In genomic region chr2:25119263-25119662, GRCh38 we compare ENCODE assay signal across 36 cellular contexts. TPM values are rescaled to one million over a fixed set of nuclear protein-coding genes. Genes with fewer than 3 reads are reported as not detected.
"Had no signal": no experiment of that assay in that cellular context is flagged by ENCODE, and none has a peak within 500 bp of the region (broad histone marks: within the 10 kb centered on the region; RNA-seq: fewer than 3 reads in every experiment).

No MANE protein-coding gene starts in this region.

- H3K27ac ChIP-seq: adrenal gland, body of pancreas, brain microvascular endothelial cell, breast epithelium, VCaP had no signal

- H3K27me3 ChIP-seq: adrenal gland, body of pancreas, brain microvascular endothelial cell, breast epithelium had no signal

- ATAC-seq: activated CD8-positive, alpha-beta T cell treated with anti-CD3 and anti-CD28 coated beads for 36 hours; activated naive CD4-positive, alpha-beta T cell treated with anti-CD3 and anti-CD28 coated beads, Interleukin-2, amount 50 U/mL, for 72 hours; activated T-cell treated with anti-CD3 and anti-CD28 coated beads, Interleukin-2, amount 50 U/mL, for 4 hours; activated T-cell treated with anti-CD3 and anti-CD28 coated beads, Interleukin-2, amount 50 U/mL, for 72 hours; activated T-helper 17 cell treated with anti-CD3 and anti-CD28 coated beads, Interleukin-2, amount 50 U/mL, for 72 hours; body of pancreas had no signal

- H3K36me3 ChIP-seq: adrenal gland, brain microvascular endothelial cell, breast epithelium had no signal

- H3K4me1 Mint-ChIP-seq: activated B cell treated with CpG ODN at 0.5 μM for 24 hours; activated CD4-positive, alpha-beta T cell treated with anti-CD3 and anti-CD28 coated beads, Interleukin-2, amount 10 ng/mL, durations not matched to agents 24 days and 14 days; activated naive CD8-positive, alpha-beta T cell treated with anti-CD3 and anti-CD28 coated beads for 36 hours; activated T-helper 17 cell treated with anti-CD3 and anti-CD28 coated beads, Interleukin-2, amount 50 U/mL, for 72 hours had no signal

- H3K36me3 Mint-ChIP-seq: activated CD4-positive, alpha-beta memory T cell treated with anti-CD3 and anti-CD28 coated beads for 36 hours; activated naive CD4-positive, alpha-beta T cell treated with anti-CD3 and anti-CD28 coated beads, Interleukin-2, amount 50 U/mL, for 72 hours; activated naive CD8-positive, alpha-beta T cell treated with anti-CD3 and anti-CD28 coated beads for 36 hours had no signal

- H3K27me3 Mint-ChIP-seq: activated naive CD8-positive, alpha-beta T cell treated with anti-CD3 and anti-CD28 coated beads for 36 hours had no signal

- H3K9me3 ChIP-seq: adrenal gland, body of pancreas, breast epithelium had no signal

- H3K4me3 ChIP-seq: adrenal gland, body of pancreas, breast epithelium had no signal

- H3K9me3 Mint-ChIP-seq: activated B cell treated with CpG ODN at 0.5 μM for 24 hours; activated CD4-positive, alpha-beta memory T cell treated with anti-CD3 and anti-CD28 coated beads for 36 hours; activated CD4-positive, alpha-beta T cell treated with anti-CD3 and anti-CD28 coated beads, Interleukin-2, amount 10 ng/mL, durations not matched to agents 24 days and 14 days; activated CD8-positive, alpha-beta T cell treated with anti-CD3 and anti-CD28 coated beads for 36 hours; activated naive CD4-positive, alpha-beta T cell treated with anti-CD3 and anti-CD28 coated beads for 36 hours; activated naive CD4-positive, alpha-beta T cell treated with anti-CD3 and anti-CD28 coated beads, Interleukin-2, amount 50 U/mL, for 72 hours; activated naive CD8-positive, alpha-beta T cell treated with anti-CD3 and anti-CD28 coated beads for 36 hours; activated T-cell treated with anti-CD3 and anti-CD28 coated beads, Interleukin-2, amount 50 U/mL, for 4 hours; activated T-cell treated with anti-CD3 and anti-CD28 coated beads, Interleukin-2, amount 50 U/mL, for 72 hours; activated T-helper 1 cell treated with anti-CD3 and anti-CD28 coated beads, Interleukin-12 subunit alpha, Interleukin-12 subunit beta, Interleukin-2, Interleukin-4 antibody, amounts not matched to agents 30 ng/mL and 10 ng/mL and 1 ng/mL, durations not matched to agents 14 hours and 24 hours and 36 hours; activated T-helper 17 cell treated with anti-CD3 and anti-CD28 coated beads, Interleukin-2, amount 50 U/mL, for 72 hours; T-helper 1 cell treated with Interleukin-12 subunit alpha and Interleukin-12 subunit beta and Interleukin-4 antibody, amounts not matched to agents 30 μg/mL and 1 μg/mL, for 36 hours; T-helper 2 cell treated with Interferon-gamma antibody and Interleukin-4, amounts not matched to agents 5 μg/mL and 100 μg/mL, for 36 hours had no signal

- H3K27ac Mint-ChIP-seq: activated B cell treated with CpG ODN at 0.5 μM for 24 hours; activated CD4-positive, alpha-beta memory T cell treated with anti-CD3 and anti-CD28 coated beads for 36 hours; activated CD4-positive, alpha-beta T cell treated with anti-CD3 and anti-CD28 coated beads, Interleukin-2, amount 10 ng/mL, durations not matched to agents 24 days and 14 days; activated CD8-positive, alpha-beta T cell treated with anti-CD3 and anti-CD28 coated beads for 36 hours; activated naive CD4-positive, alpha-beta T cell treated with anti-CD3 and anti-CD28 coated beads for 36 hours; activated naive CD8-positive, alpha-beta T cell treated with anti-CD3 and anti-CD28 coated beads for 36 hours; activated T-cell treated with anti-CD3 and anti-CD28 coated beads, Interleukin-2, amount 50 U/mL, for 72 hours; activated T-helper 1 cell treated with anti-CD3 and anti-CD28 coated beads, Interleukin-12 subunit alpha, Interleukin-12 subunit beta, Interleukin-2, Interleukin-4 antibody, amounts not matched to agents 30 ng/mL and 10 ng/mL and 1 ng/mL, durations not matched to agents 14 hours and 24 hours and 36 hours; activated T-helper 17 cell treated with anti-CD3 and anti-CD28 coated beads, Interleukin-2, amount 50 U/mL, for 72 hours; T-helper 1 cell treated with Interleukin-12 subunit alpha and Interleukin-12 subunit beta and Interleukin-4 antibody, amounts not matched to agents 30 μg/mL and 1 μg/mL, for 36 hours; T-helper 2 cell treated with Interferon-gamma antibody and Interleukin-4, amounts not matched to agents 5 μg/mL and 100 μg/mL, for 36 hours had no signal

- DNase-seq: activated B cell treated with CpG ODN at 0.5 μM for 24 hours; activated CD4-positive, alpha-beta memory T cell treated with anti-CD3 and anti-CD28 coated beads for 36 hours; activated CD4-positive, alpha-beta T cell treated with anti-CD3 and anti-CD28 coated beads for 4 hours; activated CD4-positive, alpha-beta T cell treated with anti-CD3 and anti-CD28 coated beads, Interleukin-2, amount 10 ng/mL, durations not matched to agents 24 days and 14 days; activated CD4-positive, alpha-beta T cell treated with anti-CD3 and anti-CD28 coated beads, Interleukin-2, amount 50 U/mL, for 1 hour; activated CD4-positive, alpha-beta T cell treated with anti-CD3 and anti-CD28 coated beads, Interleukin-2, amount 50 U/mL, for 4 hours; activated CD4-positive, CD25-positive, alpha-beta regulatory T cell treated with anti-CD3 and anti-CD28 coated beads, Interleukin-2, amount 50 U/mL, for 72 hours; activated CD8-positive, alpha-beta memory T cell treated with anti-CD3 and anti-CD28 coated beads, Interleukin-2, amount 50 U/mL, for 4 hours; activated CD8-positive, alpha-beta T cell treated with anti-CD3 and anti-CD28 coated beads for 36 hours; activated effector memory CD4-positive, alpha-beta T cell treated with anti-CD3 and anti-CD28 coated beads, Interleukin-2, amount 50 U/mL, for 16 hours; activated gamma-delta T cell treated with Interleukin-2 at 50 U/mL for 16 hours; activated naive CD4-positive, alpha-beta T cell; activated naive CD4-positive, alpha-beta T cell treated with anti-CD3 and anti-CD28 coated beads for 36 hours; activated naive CD4-positive, alpha-beta T cell treated with anti-CD3 and anti-CD28 coated beads, Interleukin-2, amount 50 U/mL, for 16 hours; activated naive CD8-positive, alpha-beta T cell treated with anti-CD3 and anti-CD28 coated beads for 36 hours; activated T-cell treated with anti-CD3 and anti-CD28 coated beads for 4 hours; activated T-cell treated with anti-CD3 and anti-CD28 coated beads, Interleukin-2, amount 50 U/mL, for 1 hour; activated T-cell treated with anti-CD3 and anti-CD28 coated beads, Interleukin-2, amount 50 U/mL, for 4 hours; activated T-cell treated with anti-CD3 and anti-CD28 coated beads, Interleukin-2, amount 50 U/mL, for 72 hours; amniotic stem cell; body of pancreas; brain microvascular endothelial cell; central memory CD4-positive, alpha-beta T cell; T-helper 1 cell; T-helper 2 cell; T-helper 9 cell had no signal

- H3K4me3 Mint-ChIP-seq: activated B cell treated with CpG ODN at 0.5 μM for 24 hours; activated CD4-positive, alpha-beta memory T cell treated with anti-CD3 and anti-CD28 coated beads for 36 hours; activated CD4-positive, alpha-beta T cell treated with anti-CD3 and anti-CD28 coated beads, Interleukin-2, amount 10 ng/mL, durations not matched to agents 24 days and 14 days; activated CD8-positive, alpha-beta T cell treated with anti-CD3 and anti-CD28 coated beads for 36 hours; activated naive CD4-positive, alpha-beta T cell treated with anti-CD3 and anti-CD28 coated beads for 36 hours; activated naive CD8-positive, alpha-beta T cell treated with anti-CD3 and anti-CD28 coated beads for 36 hours; activated T-cell treated with anti-CD3 and anti-CD28 coated beads, Interleukin-2, amount 50 U/mL, for 4 hours; activated T-cell treated with anti-CD3 and anti-CD28 coated beads, Interleukin-2, amount 50 U/mL, for 72 hours; activated T-helper 1 cell treated with anti-CD3 and anti-CD28 coated beads, Interleukin-12 subunit alpha, Interleukin-12 subunit beta, Interleukin-2, Interleukin-4 antibody, amounts not matched to agents 30 ng/mL and 10 ng/mL and 1 ng/mL, durations not matched to agents 14 hours and 24 hours and 36 hours; activated T-helper 17 cell treated with anti-CD3 and anti-CD28 coated beads, Interleukin-2, amount 50 U/mL, for 72 hours; T-helper 1 cell treated with Interleukin-12 subunit alpha and Interleukin-12 subunit beta and Interleukin-4 antibody, amounts not matched to agents 30 μg/mL and 1 μg/mL, for 36 hours; T-helper 2 cell treated with Interferon-gamma antibody and Interleukin-4, amounts not matched to agents 5 μg/mL and 100 μg/mL, for 36 hours had no signal

- H3K4me1 ChIP-seq: adrenal gland, body of pancreas, breast epithelium had no signal

- FAIRE-seq: astrocyte, TTC549 had no signal

RNA-seq across cellular contexts. Expression of gene POMC, which starts 49.1 kb away (rescaled TPM):
- total RNA-seq: astrocyte had no signal
